21 cellular contexts compared by ENCODE assay signal in the genomic region with DNA sequence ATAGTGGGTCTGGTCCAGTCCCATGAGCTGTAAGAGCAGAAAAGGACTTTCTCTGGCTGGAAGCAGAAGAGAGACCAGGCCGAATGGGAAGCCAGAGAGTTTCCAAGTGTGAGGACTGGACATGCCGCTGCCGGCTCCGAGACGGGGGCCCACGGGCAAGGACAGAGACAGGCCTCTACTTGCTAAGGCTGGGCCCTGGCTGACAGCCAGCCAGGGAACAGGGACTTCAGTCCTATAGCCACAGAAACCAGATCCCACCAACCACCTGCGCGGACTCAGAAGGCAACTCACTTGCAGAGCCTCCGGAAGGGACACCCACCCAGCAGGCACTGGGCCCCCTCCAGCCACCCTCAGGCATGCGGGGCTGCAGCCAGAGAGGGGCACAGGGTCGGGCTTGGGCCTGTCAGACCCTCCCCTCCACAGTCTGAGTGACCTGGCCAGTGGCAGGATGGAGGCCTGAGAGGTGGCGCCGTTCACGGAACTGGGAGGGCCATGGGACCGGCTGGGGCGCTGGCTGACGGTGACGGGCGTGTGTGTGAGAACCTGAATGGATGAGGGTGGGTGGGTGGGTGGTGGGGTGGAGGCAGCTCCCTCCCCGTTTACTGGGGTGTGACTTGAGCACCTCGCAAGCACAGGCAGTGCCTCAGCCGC. TPM values are rescaled to one million over a fixed set of nuclear protein-coding genes. Genes with fewer than 3 reads are reported as not detected.
DNase-seq lines count a peak whose midpoint lies in the region; ATAC-seq, FAIRE-seq and TF ChIP-seq lines count a peak whose summit lies in the region.
"Had no signal": no experiment of that assay in that cellular context is flagged by ENCODE, and none has a peak within 500 bp of the region (broad histone marks: within the 10 kb centered on the region; RNA-seq: fewer than 3 reads in every experiment).

No MANE protein-coding gene starts in this region.

- TF ChIP-seq EP300 in HepG2 (IDR thresholded peaks at IDR 0.05; ENCODE audit: low read depth in 2 of 2, low read length in 2 of 2) = no peak
- TF ChIP-seq EP300 in HepG2 (CRISPR knock-in tag; IDR thresholded peaks at IDR 0.05; ENCODE audit: borderline replicate concordance) = no peak

- H3K27me3 ChIP-seq in HepG2 (ENCODE audit: control insufficient read depth in 1 of 2, insufficient read depth in 2 of 2, low read length in 2 of 2) = peaks cover 2 to 16% of the 10 kb centered on the region in 2 experiments; a peak in 3 of 5 replicates
- no peaks in the 10 kb centered on the region for H3K27me3 ChIP-seq in right lobe of liver
- no peaks in the 10 kb centered on the region for H3K27me3 ChIP-seq in vagina
- H3K27me3 ChIP-seq: ascending aorta, suprapubic skin had no signal

- no peak overlapping the region for H3K4me3 Mint-ChIP-seq in mesothelial cell of epicardium
- H3K4me3 Mint-ChIP-seq: activated naive CD8-positive, alpha-beta T cell; central memory CD8-positive, alpha-beta T cell; HFFc6 had no signal

- intact Hi-C loops in HepG2 (cut with micrococcal nuclease; ENCODE audit: unreplicated experiment) (no loop called here), right lobe of liver (cut with DNase I) (no loop called here), vagina (cut with DNase I) (no loop called here)

- H4K20me1 ChIP-seq in HepG2 (ENCODE audit: insufficient read depth, low read length) = no peaks in the 10 kb centered on the region

- WGBS in HepG2 (ENCODE audit: low lambda C conversion rate) = 52% methylated on average over 9 of the region's 22 CpGs
- 100% methylated on average over 2 of the region's 22 CpGs for WGBS in right lobe of liver (ENCODE audit: insufficient coverage, low coverage, low lambda C conversion rate, missing lambda C conversion rate)

- H3K79me2 ChIP-seq in HepG2 (ENCODE audit: insufficient read depth, low read length) = no peaks in the 10 kb centered on the region

- H3K9me3 Mint-ChIP-seq in mesothelial cell of epicardium = no peaks in the 10 kb centered on the region
- H3K9me3 Mint-ChIP-seq: activated T-helper 2 cell treated with anti-CD3 and anti-CD28 coated beads, Interferon-gamma antibody, Interleukin-2, Interleukin-4, amounts not matched to agents 10 μg/mL and 5 μg/mL and 100 μg/mL, durations not matched to agents 14 hours and 24 hours and 36 hours; central memory CD8-positive, alpha-beta T cell; HFFc6 had no signal

- POLR2A ChIA-PET in HepG2 (lab: Yijun Ruan, JAX) = no interaction called here

- no peak overlapping the region for H2AFZ ChIP-seq in HepG2 (ENCODE audit: low read length)

- BruUV-seq in HepG2 (replicated peaks; lab: Mats Ljungman, UMichigan) = no TSS peak

- peak overlapping the region; percentile 61 for H3K4me2 ChIP-seq in HepG2 (ENCODE audit: low read depth, low read length)

- H3K9me3 ChIP-seq in HepG2 (ENCODE audit: low read length) (no peaks in the 10 kb centered on the region), right lobe of liver (no peaks in the 10 kb centered on the region), vagina (no peaks in the 10 kb centered on the region)
- H3K9me3 ChIP-seq: ascending aorta; BLaER1 treated with 17β-estradiol and CSF1 and Interleukin-3, amounts not matched to agents 10 nM and 100 nM; suprapubic skin had no signal

- H3K36me3 Mint-ChIP-seq in mesothelial cell of epicardium = no peaks in the 10 kb centered on the region
- H3K36me3 Mint-ChIP-seq: activated naive CD8-positive, alpha-beta T cell had no signal

- no peak overlapping the region for H3K9ac ChIP-seq in HepG2 (ENCODE audit: insufficient read depth, low read depth, low read length)

- H3K27ac ChIP-seq in HepG2 (ENCODE audit: extremely low read length, insufficient read depth, low read length) (no peak overlapping the region), right lobe of liver (no peak overlapping the region), vagina (peak overlapping the region; percentile 65)
- H3K27ac ChIP-seq: ascending aorta, suprapubic skin had no signal

- H3K4me1 Mint-ChIP-seq in mesothelial cell of epicardium = peaks cover 21% of the 10 kb centered on the region
- H3K4me1 Mint-ChIP-seq: central memory CD8-positive, alpha-beta T cell had no signal

- FAIRE-seq in HepG2 (lab: Jason Lieb, UNC) = no peak

- peak overlapping the region; percentile 82 for H3K27ac Mint-ChIP-seq in mesothelial cell of epicardium
- H3K27ac Mint-ChIP-seq: activated naive CD8-positive, alpha-beta T cell; activated T-helper 2 cell treated with anti-CD3 and anti-CD28 coated beads, Interferon-gamma antibody, Interleukin-2, Interleukin-4, amounts not matched to agents 10 μg/mL and 5 μg/mL and 100 μg/mL, durations not matched to agents 14 hours and 24 hours and 36 hours; HFFc6 had no signal

- TF ChIP-seq CTCF in HepG2 (CRISPR knock-in tag; IDR thresholded peaks at IDR 0.05) (0 out of 2 replicates have a peak, but pooled peaks have one; percentile 7), right lobe of liver (IDR thresholded peaks at IDR 0.05) (no peak), mesothelial cell of epicardium (IDR thresholded peaks at IDR 0.05; ENCODE audit: unreplicated experiment) (no peak), vagina (IDR thresholded peaks at IDR 0.05) (no peak)

- DNase-seq in HepG2 (ENCODE audit: low spot score) = no peak
- DNase-seq in right lobe of liver = no peak
- DNase-seq in SHP77 treated with DMSO at 0.1 percent for 48 hours (lab: John Stamatoyannopoulos, UW) = peak; percentile 57
- DNase-seq in mesothelial cell of epicardium (ENCODE audit: low spot score in 2 of 2, unreplicated experiment in 2 of 2) = peak in 1 of 2 experiments; percentile 46
- DNase-seq in vagina (ENCODE audit: extremely low spot score in 2 of 2) = no peak
- DNase-seq in activated naive CD4-positive, alpha-beta T cell (lab: John Stamatoyannopoulos, UW) = no peak
- no peak for DNase-seq in Kasumi-1 (lab: John Stamatoyannopoulos, UW)
- DNase-seq: activated CD4-positive, alpha-beta T cell treated with anti-CD3 and anti-CD28 coated beads, Interleukin-2, amount 50 U/mL, for 4 hours; HFFc6; KBM-7; NCI-H1436; NCI-H2171 treated with DMSO at 0.1 percent for 48 hours; RPMI8226 had no signal

- H3K4me1 ChIP-seq in HepG2 (ENCODE audit: insufficient read depth, low read length) (peaks cover 80% of the 10 kb centered on the region), right lobe of liver (peaks cover 0 to 8% (median 4%) of the 10 kb centered on the region in 4 donors), vagina (peaks cover 9% of the 10 kb centered on the region)

- TF ChIP-seq RAD21 in HepG2 (CRISPR knock-in tag; IDR thresholded peaks at IDR 0.05) = no peak

- in situ Hi-C loops in HepG2 (cut with HindIII; ENCODE audit: extremely low pct_ligation_motif_present, low pct_unique_long_range_greater_than_20kb) = no loop called here

- H3K4me3 ChIP-seq in HepG2 (replicated peaks in 1 of 3; ENCODE audit: insufficient read depth in 1 of 3, low read depth in 2 of 3, low read length in 3 of 3) = peak overlapping the region in 1 of 3 experiments; percentile 41; a peak in 1 of 6 replicates
- H3K4me3 ChIP-seq in right lobe of liver = no peak overlapping the region
- H3K4me3 ChIP-seq in vagina = no peak overlapping the region
- H3K4me3 ChIP-seq: ascending aorta, lung, suprapubic skin had no signal

- CTCF ChIA-PET in HepG2 (lab: Yijun Ruan, JAX; ENCODE audit: low intra/inter-chr PET ratio, low total read pairs) = no interaction called here

- ATAC-seq in HepG2 = peak; percentile 12
- no peak for ATAC-seq in right lobe of liver
- ATAC-seq in HG03521 (IDR thresholded peaks at IDR 0.05; ENCODE audit: unreplicated experiment) = no peak

- H3K36me3 ChIP-seq in HepG2 (replicated peaks in 1 of 2; ENCODE audit: control insufficient read depth in 1 of 2, insufficient read depth in 2 of 2, low read length in 2 of 2) (no peaks in the 10 kb centered on the region), right lobe of liver (no peaks in the 10 kb centered on the region), vagina (no peaks in the 10 kb centered on the region)
- H3K36me3 ChIP-seq: ascending aorta; BLaER1 treated with 17β-estradiol and CSF1 and Interleukin-3, amounts not matched to agents 10 nM and 100 nM; suprapubic skin had no signal

- TF ChIP-seq POLR2A in HepG2 (IDR thresholded peaks at IDR 0.05; ENCODE audit: insufficient read depth in 1 of 2, low read depth in 2 of 2, low read length in 2 of 2) (no peak), right lobe of liver (IDR thresholded peaks at IDR 0.05) (no peak), vagina (IDR thresholded peaks at IDR 0.05) (no peak)

- H3K27me3 Mint-ChIP-seq in mesothelial cell of epicardium (ENCODE audit: low read depth) = no peaks in the 10 kb centered on the region
- H3K27me3 Mint-ChIP-seq: activated naive CD8-positive, alpha-beta T cell had no signal

TF ChIP-seq in HepG2, 621 proteins besides CTCF, POLR2A, EP300 and RAD21 (continues in another document):
- TF ChIP-seq ZNF839 (CRISPR knock-in tag; IDR thresholded peaks at IDR 0.05; ENCODE audit: borderline replicate concordance) (no peak), ZNF670 (CRISPR knock-in tag; IDR thresholded peaks at IDR 0.05; ENCODE audit: borderline replicate concordance) (no peak)

RNA-seq across cellular contexts. Expression of a gene that starts 47.8 kb away (rescaled TPM):
- total RNA-seq in HepG2 (2016; rRNA removed; fragmentation: Illumina TruSeq; extraction: Trizol) (0.09 TPM in 1 of 2 replicates, not detected in the other), right lobe of liver (1 to 10 TPM in 5 of 6 experiments, under 1 TPM in 1; 0.86 to 3.7 (median 2.2) TPM), mesothelial cell of epicardium (0.67 to 0.84 TPM (median 0.82 TPM) in 3 replicates), vagina (35.6 TPM)
- total RNA-seq in HepG2 (2016; cell fraction: cytosol; rRNA removed; fragmentation: Illumina TruSeq; extraction: Trizol; ENCODE audit: low read depth) = not detected in 2 replicates
- total RNA-seq in HepG2 (2016; cell fraction: insoluble cytoplasmic fraction; rRNA removed; fragmentation: Illumina TruSeq; extraction: Trizol) = not detected in 2 replicates
- total RNA-seq in HepG2 (2016; cell fraction: membrane; rRNA removed; fragmentation: Illumina TruSeq; extraction: Trizol) = not detected in 2 replicates
- not detected in 2 replicates for total RNA-seq in HepG2 (2016; cell fraction: nucleus; rRNA removed; fragmentation: Illumina TruSeq; extraction: Trizol)
- polyA plus RNA-seq in HepG2 (2011; rRNA removed) = 1.1 and 2.7 TPM in 2 replicates
- 2.5 and 4.5 TPM in 2 replicates for polyA plus RNA-seq in HepG2 (2011; cell fraction: cytosol; rRNA removed)
- 3.2 and 3.6 TPM in 2 replicates for polyA plus RNA-seq in HepG2 (2011; cell fraction: nucleus; rRNA removed)
- 0.74 and 1.8 TPM in 2 replicates for polyA plus RNA-seq in HepG2 (2012)
- polyA plus RNA-seq in HepG2 (2016; cell fraction: cytosol; fragmentation: Illumina TruSeq; extraction: Trizol; ENCODE audit: low read depth) = not detected in 2 replicates
- polyA plus RNA-seq in HepG2 (2016; cell fraction: insoluble cytoplasmic fraction; fragmentation: Illumina TruSeq; extraction: Trizol; ENCODE audit: low read depth) = 0.15 TPM in 1 of 2 replicates, not detected in the other
- polyA plus RNA-seq in HepG2 (2016; cell fraction: membrane; fragmentation: Illumina TruSeq; extraction: Trizol; ENCODE audit: low read depth) = 0.09 TPM in 1 of 2 replicates, not detected in the other
- polyA plus RNA-seq in HepG2 (2016; cell fraction: nucleus; fragmentation: Illumina TruSeq; extraction: Trizol; ENCODE audit: insufficient read depth, low read depth) = not detected in 2 replicates
- 7.6 and 7.8 TPM in 2 replicates for polyA minus RNA-seq in HepG2 (2011; rRNA and poly(A)+ RNA removed; ENCODE audit: low replicate concordance)
- polyA minus RNA-seq in HepG2 (2011; cell fraction: cytosol; rRNA and poly(A)+ RNA removed) = 1.5 and 2.5 TPM in 2 replicates
- polyA minus RNA-seq in HepG2 (2011; cell fraction: nucleus; rRNA and poly(A)+ RNA removed) = 2.1 and 2.9 TPM in 2 replicates
- total RNA-seq: activated T-helper 2 cell treated with anti-CD3 and anti-CD28 coated beads, Interferon-gamma antibody, Interleukin-2, Interleukin-4, amounts not matched to agents 10 μg/mL and 5 μg/mL and 100 μg/mL, durations not matched to agents 14 hours and 24 hours and 36 hours had no signal
